In the genomic region with DNA sequence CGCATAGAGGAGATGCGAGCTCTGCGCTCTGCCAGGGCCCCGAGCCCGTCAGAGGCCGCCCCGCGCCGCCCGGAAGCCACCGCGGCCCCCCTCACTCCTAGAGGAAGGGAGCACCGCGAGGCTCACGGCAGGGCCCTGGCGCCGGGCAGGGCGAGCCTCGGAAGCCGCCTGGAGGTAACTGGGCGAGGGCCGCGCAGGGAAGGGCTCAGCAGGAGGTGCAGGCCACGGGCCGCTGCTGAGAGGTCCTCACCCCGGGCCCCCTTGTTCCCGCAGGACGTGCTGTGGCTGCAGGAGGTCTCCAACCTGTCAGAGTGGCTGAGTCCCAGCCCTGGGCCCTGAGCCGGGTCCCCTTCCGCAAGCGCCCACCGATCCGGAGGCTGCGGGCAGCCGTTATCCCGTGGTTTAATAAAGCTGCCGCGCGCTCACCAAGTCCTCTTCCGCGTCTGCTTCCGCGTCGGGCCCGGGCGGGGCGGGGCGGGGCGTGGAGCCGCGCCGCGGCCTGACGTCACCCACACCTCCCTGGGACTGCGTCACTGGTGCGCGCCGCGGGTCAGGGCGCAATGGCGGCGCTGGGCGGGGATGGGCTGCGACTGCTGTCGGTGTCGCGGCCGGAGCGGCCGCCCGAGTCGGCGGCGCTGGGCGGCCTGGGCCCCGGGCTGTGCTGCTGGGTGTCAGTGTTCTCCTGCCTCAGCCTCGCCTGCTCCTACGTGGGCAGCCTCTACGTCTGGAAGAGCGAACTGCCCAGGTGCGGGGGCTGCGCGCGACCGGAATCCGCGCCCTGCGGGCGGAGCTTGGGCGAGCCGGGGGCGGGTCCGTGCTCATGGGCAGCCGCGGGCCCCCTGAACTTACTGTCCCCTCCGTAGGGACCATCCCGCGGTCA, we compare ENCODE assay signal across 8 cellular contexts. TPM values are rescaled to one million over a fixed set of nuclear protein-coding genes. Genes with fewer than 3 reads are reported as not detected.
DNase-seq lines count a peak whose midpoint lies in the region; ATAC-seq and TF ChIP-seq lines count a peak whose summit lies in the region.

A gene with protein sequence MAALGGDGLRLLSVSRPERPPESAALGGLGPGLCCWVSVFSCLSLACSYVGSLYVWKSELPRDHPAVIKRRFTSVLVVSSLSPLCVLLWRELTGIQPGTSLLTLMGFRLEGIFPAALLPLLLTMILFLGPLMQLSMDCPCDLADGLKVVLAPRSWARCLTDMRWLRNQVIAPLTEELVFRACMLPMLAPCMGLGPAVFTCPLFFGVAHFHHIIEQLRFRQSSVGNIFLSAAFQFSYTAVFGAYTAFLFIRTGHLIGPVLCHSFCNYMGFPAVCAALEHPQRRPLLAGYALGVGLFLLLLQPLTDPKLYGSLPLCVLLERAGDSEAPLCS (plus strand): TSS at position 546 of the 880 bp plus-strand sequence. CDS start 15 bp downstream, at position 561.

- no peaks in the 10 kb centered on the region for H3K9me3 Mint-ChIP-seq in natural killer cell treated with Interleukin-12 subunit alpha and Interleukin-12 subunit beta and Interleukin-15 and Interleukin-18, amount 100 ng/mL, for 72 hours

- peak within 1 kb of the TSS; percentile 90 for H3K4me3 Mint-ChIP-seq in natural killer cell treated with Interleukin-12 subunit alpha and Interleukin-12 subunit beta and Interleukin-15 and Interleukin-18, amount 100 ng/mL, for 72 hours

- peak; percentile 88 for DNase-seq in DMS53 treated with DMSO at 0.1 percent for 48 hours (lab: John Stamatoyannopoulos, UW; ENCODE audit: unreplicated experiment)
- peak; percentile 81 for DNase-seq in Jurkat, Clone E6-1 (ENCODE audit: low read depth, low spot score)
- DNase-seq in RKO (ENCODE audit: low spot score), result peak; percentile 89
- peak; percentile 84 for DNase-seq in activated T-helper 1 cell treated with anti-CD3 and anti-CD28 coated beads, Interleukin-2, amount 50 U/mL, for 16 hours (ENCODE audit: low read depth in 1 of 2, low spot score in 1 of 2)
- peak; percentile 80 for DNase-seq in fibroblast of mammary gland (ENCODE audit: low read depth)
- peak; percentile 93 for DNase-seq in natural killer cell treated with Interleukin-12 subunit alpha and Interleukin-12 subunit beta and Interleukin-15 and Interleukin-18, amount 100 ng/mL, for 72 hours (ENCODE audit: low spot score)
- peak; percentile 95 for DNase-seq in stimulated activated naive CD8-positive, alpha-beta T cell treated with anti-CD3 and anti-CD28 coated beads, Interleukin-15, Interleukin-2, amounts not matched to agents 100 U/mL and 50 U/mL, for 24 hours

- no peak for TF ChIP-seq CTCF in fibroblast of mammary gland (conservative IDR thresholded peaks at IDR 0.05; ENCODE audit: control insufficient read depth, insufficient read depth, low read depth, low read length)

- peak; percentile 72 for ATAC-seq in GM21619 (IDR thresholded peaks at IDR 0.05; ENCODE audit: unreplicated experiment)
- peak; percentile 96 to 98 for ATAC-seq in natural killer cell treated with Interleukin-12 subunit alpha and Interleukin-12 subunit beta and Interleukin-15 and Interleukin-18, amount 100 ng/mL, for 72 hours
- ATAC-seq in stimulated activated naive CD8-positive, alpha-beta T cell treated with anti-CD3 and anti-CD28 coated beads, Interleukin-15, Interleukin-2, amounts not matched to agents 100 U/mL and 50 U/mL, for 24 hours, result peak; percentile 94

- no peaks in the 10 kb centered on the region for H3K27me3 Mint-ChIP-seq in natural killer cell treated with Interleukin-12 subunit alpha and Interleukin-12 subunit beta and Interleukin-15 and Interleukin-18, amount 100 ng/mL, for 72 hours

- H3K36me3 Mint-ChIP-seq in natural killer cell treated with Interleukin-12 subunit alpha and Interleukin-12 subunit beta and Interleukin-15 and Interleukin-18, amount 100 ng/mL, for 72 hours, result no peaks in the 10 kb centered on the region

- H3K27ac Mint-ChIP-seq in natural killer cell treated with Interleukin-12 subunit alpha and Interleukin-12 subunit beta and Interleukin-15 and Interleukin-18, amount 100 ng/mL, for 72 hours, result peak within 1 kb of the TSS; percentile 95 to 97

- peaks cover 36% of the 10 kb centered on the region in 2 donors for H3K4me1 Mint-ChIP-seq in natural killer cell treated with Interleukin-12 subunit alpha and Interleukin-12 subunit beta and Interleukin-15 and Interleukin-18, amount 100 ng/mL, for 72 hours (ENCODE audit: low read depth in 2 of 2)

- H3K4me3 ChIP-seq in Jurkat, Clone E6-1 (ENCODE audit: low read length), result peak within 1 kb of the TSS; percentile 96
- H3K4me3 ChIP-seq in fibroblast of mammary gland (ENCODE audit: control insufficient read depth, low read depth, low read length), result peak within 1 kb of the TSS; percentile 93

RNA-seq across cellular contexts. Expression of the gene that starts here (rescaled TPM):
- 35.1 TPM for polyA plus RNA-seq in Jurkat, Clone E6-1 (2012; ENCODE audit: insufficient read depth, insufficient read length)
- total RNA-seq in natural killer cell treated with Interleukin-12 subunit alpha and Interleukin-12 subunit beta and Interleukin-15 and Interleukin-18, amount 100 ng/mL, for 72 hours, result 10 to 100 TPM; 26.8 to 37.9 TPM

Comparison
In these comparisons a context has a peak if more than half of its experiments do, and no peak if none do; other contexts are left out.
1. Peak in every context shown above with its lines: DNase-seq, ATAC-seq and H3K4me3 ChIP-seq.